ENCODE assay signal across 15 cellular contexts in genomic region chr2:62713837-62714236, GRCh38. TPM values are rescaled to one million over a fixed set of nuclear protein-coding genes. Genes with fewer than 3 reads are reported as not detected.
DNase-seq lines count a peak whose midpoint lies in the region; ATAC-seq, FAIRE-seq and TF ChIP-seq lines count a peak whose summit lies in the region.
"Had no signal": no experiment of that assay in that cellular context is flagged by ENCODE, and none has a peak within 500 bp of the region (broad histone marks: within the 10 kb centered on the region; RNA-seq: fewer than 3 reads in every experiment).

No MANE protein-coding gene starts in this region.

- DNase-seq in H54 (ENCODE audit: insufficient read length, low spot score) (no peak), RWPE2 (ENCODE audit: low spot score) (no peak), epithelial cell of prostate (ENCODE audit: low read depth, low spot score) (no peak), iris pigment epithelial cell (ENCODE audit: low read depth) (peak; percentile 17), A172 (ENCODE audit: low spot score) (no peak), globus pallidus (ENCODE audit: low spot score) (no peak)
- no peak for DNase-seq in activated naive CD4-positive, alpha-beta T cell (lab: John Stamatoyannopoulos, UW)
- DNase-seq: C1 segment of cervical spinal cord, H7, Karpas-422, MV-4-11, NCI-H1436 treated with DMSO at 0.1 percent for 48 hours, NCI-H2081 treated with DMSO at 0.1 percent for 48 hours, NCI-H526 had no signal

- FAIRE-seq in H54 (lab: Jason Lieb, UNC): peak; percentile 66

- H3K27me3 ChIP-seq in RWPE2 (ENCODE audit: insufficient read depth, poor library complexity, severe bottlenecking): no peaks in the 10 kb centered on the region

- peak; percentile 46; the same call in 1 of the 3 replicates for ATAC-seq in RWPE2 (ENCODE audit: low read depth)
- ATAC-seq: Right ventricle myocardium inferior had no signal

- H3K27ac ChIP-seq in RWPE2 (ENCODE audit: poor library complexity, severe bottlenecking) (no peak overlapping the region), epithelial cell of prostate (peak overlapping the region; percentile 20)

- no peak for TF ChIP-seq POLR2A in H54 (IDR thresholded peaks at IDR 0.05; ENCODE audit: low read depth, low read length)

- H3K4me1 ChIP-seq in RWPE2 (ENCODE audit: insufficient read depth, poor library complexity, severe bottlenecking): peaks cover 17% of the 10 kb centered on the region

- no peak overlapping the region for H3K4me3 ChIP-seq in RWPE2 (ENCODE audit: severe bottlenecking)

- peaks cover 94% of the 10 kb centered on the region for H3K36me3 ChIP-seq in RWPE2 (ENCODE audit: low read depth)

- TF ChIP-seq CTCF in RWPE2 (IDR thresholded peaks at IDR 0.05; ENCODE audit: poor library complexity, severe bottlenecking): no peak

- no peaks in the 10 kb centered on the region for H3K9me3 ChIP-seq in RWPE2 (ENCODE audit: severe bottlenecking)

RNA-seq across cellular contexts. Expression of gene EHBP1, which starts 8.3 kb away (rescaled TPM):
- total RNA-seq in A172 (2014; rRNA removed; shearing (Covaris generic)): 40.5 and 47.2 TPM in 2 replicates
